In genomic region chr12:56157201-56158028, GRCh38 we compare ENCODE assay signal across 8 cellular contexts. TPM values are rescaled to one million over a fixed set of nuclear protein-coding genes. Genes with fewer than 3 reads are reported as not detected.
DNase-seq lines count a peak whose midpoint lies in the region; ATAC-seq, FAIRE-seq and TF ChIP-seq lines count a peak whose summit lies in the region.

No MANE protein-coding gene starts in this region.

- H3K4me1 Mint-ChIP-seq in immature natural killer cell = peaks cover 51 to 61% of the 10 kb centered on the region in 2 donors

- dilution Hi-C loops in mammary epithelial cell (cut with HindIII; ENCODE audit: low sequenced_read_pairs) = no loop called here

- H3K36me3 ChIP-seq in A673 (ENCODE audit: insufficient read depth, low read length, poor library complexity, severe bottlenecking) (peaks cover 32% of the 10 kb centered on the region), mammary epithelial cell (ENCODE audit: insufficient read depth, low read length) (peaks cover 14% of the 10 kb centered on the region), small intestine (ENCODE audit: control insufficient read depth in 2 of 2, insufficient read depth in 2 of 2, low read length in 2 of 2) (peaks cover 13 to 18% of the 10 kb centered on the region in 2 donors)

- 5% methylated on average over 29 of the region's 45 CpGs for WGBS in mammary epithelial cell (ENCODE audit: low coverage, missing lambda C conversion rate)
- 4 to 9% (median 4%) methylated on average over 39 to 45 of the region's 45 CpGs for WGBS in small intestine, 3 donors

- POLR2A ChIA-PET in A673 (lab: Charles Lee; ENCODE audit: low non-redundant PET) = interaction anchor here (0.7 kb wide), 1 partner anchor 28 kb away, joined by 5 read pairs; no protein-coding TSS in a partner anchor

- H3K27me3 Mint-ChIP-seq in immature natural killer cell (ENCODE audit: low read depth in 3 of 3) = peaks cover 5 to 25% (median 12%) of the 10 kb centered on the region in 3 donors

- intact Hi-C loops in A673 (cut with micrococcal nuclease; ENCODE audit: unreplicated experiment) (loop anchor here (1.0 to 2.0 kb wide), 2 partner anchors 29 to 114 kb away; partner anchors contain the start of gene ESYT1), mammary epithelial cell (cut with micrococcal nuclease) (loop anchor here (1.0 to 2.0 kb wide), 2 partner anchors 31 to 39 kb away; partner anchors contain the start of gene ZC3H10)

- BruUV-seq in A673 (replicated peaks; lab: Mats Ljungman, UMichigan) = TSS peak; percentile 51
- no TSS peak for BruUV-seq in mammary epithelial cell (replicated peaks; lab: Mats Ljungman, UMichigan)

- DNase-seq in A673 (ENCODE audit: low spot score) = peak; percentile 87
- peak; percentile 90 for DNase-seq in NCI-H2171 (lab: John Stamatoyannopoulos, UW)
- peak; percentile 77 for DNase-seq in mammary epithelial cell
- DNase-seq in immature natural killer cell = peak; percentile 54 to 57 (median 55)
- peak; percentile 77 for DNase-seq in small intestine

- peak overlapping the region; percentile 90 to 99 (median 98) for H3K4me3 Mint-ChIP-seq in immature natural killer cell

- peaks cover 10 to 22% (median 16%) of the 10 kb centered on the region in 3 donors for H3K36me3 Mint-ChIP-seq in immature natural killer cell

- H2AFZ ChIP-seq in mammary epithelial cell (ENCODE audit: low read depth, low read length) = peak overlapping the region; percentile 65

- CTCF ChIA-PET in A673 (lab: Charles Lee) = interaction anchor here (0.7 kb wide), 1 partner anchor 116 kb away, joined by 5 read pairs; no protein-coding TSS in a partner anchor
- CTCF ChIA-PET in mammary epithelial cell (lab: Charles Lee; ENCODE audit: low non-redundant PET) = interaction anchor here (0.7 kb wide), 1 partner anchor 74 kb away, joined by 3 read pairs; no protein-coding TSS in a partner anchor

- TF ChIP-seq CTCF in A673 (conservative IDR thresholded peaks at IDR 0.05; ENCODE audit: low read depth, low read length) = peak; percentile 45
- TF ChIP-seq CTCF in VCaP (conservative IDR thresholded peaks at IDR 0.05) = peak; percentile 62
- TF ChIP-seq CTCF in mammary epithelial cell (conservative IDR thresholded peaks at IDR 0.05 in 1 of 2, IDR thresholded peaks at IDR 0.05 in 1 of 2; ENCODE audit: extremely low read depth in 1 of 2, insufficient read depth in 1 of 2, low read depth in 1 of 2, low read length in 2 of 2) = peak; percentile 32 to 57

- H3K27ac ChIP-seq in A673 (ENCODE audit: low read depth, low read length, poor library complexity, severe bottlenecking) (peak overlapping the region; percentile 95), VCaP (peak overlapping the region; percentile 94), mammary epithelial cell (ENCODE audit: insufficient read depth, low read depth, low read length) (peak overlapping the region; percentile 56), small intestine (ENCODE audit: low read depth in 1 of 2, low read length in 1 of 2) (peak overlapping the region; percentile 82 to 93)

- H4K20me1 ChIP-seq in mammary epithelial cell (ENCODE audit: insufficient read depth, low read length) = peaks cover 3% of the 10 kb centered on the region

- peaks cover 38% of the 10 kb centered on the region for H3K79me2 ChIP-seq in mammary epithelial cell (ENCODE audit: insufficient read depth, low read length)

- H3K27me3 ChIP-seq in A673 (replicated peaks; ENCODE audit: insufficient read depth, low read depth, low read length, poor library complexity) (no peaks in the 10 kb centered on the region), mammary epithelial cell (ENCODE audit: insufficient read depth, low read length) (no peaks in the 10 kb centered on the region), small intestine (ENCODE audit: control insufficient read depth in 2 of 2, insufficient read depth in 2 of 2, low read length in 2 of 2) (no peaks in the 10 kb centered on the region)

- H3K9ac ChIP-seq in mammary epithelial cell (ENCODE audit: insufficient read depth, low read length) = peak overlapping the region; percentile 57

- H3K4me3 ChIP-seq in A673 (ENCODE audit: low read depth, low read length, poor library complexity, severe bottlenecking) = peak overlapping the region; percentile 78
- peak overlapping the region; percentile 44 to 48 (median 48) for H3K4me3 ChIP-seq in mammary epithelial cell (replicated peaks in 1 of 3; ENCODE audit: insufficient read depth in 1 of 3, low read depth in 2 of 3, low read length in 3 of 3)
- peak overlapping the region; percentile 43 to 64 for H3K4me3 ChIP-seq in small intestine (ENCODE audit: low read depth in 1 of 2, low read length in 2 of 2)

- H3K4me1 ChIP-seq in A673 (ENCODE audit: insufficient read depth, low read length, poor library complexity, severe bottlenecking) (peaks cover 30% of the 10 kb centered on the region), mammary epithelial cell (ENCODE audit: insufficient read depth, low read length) (peaks cover 32% of the 10 kb centered on the region), small intestine (ENCODE audit: control insufficient read depth in 2 of 2, insufficient read depth in 1 of 2, low read depth in 1 of 2, low read length in 1 of 2) (peaks cover 4 to 11% of the 10 kb centered on the region in 2 donors)

- no peak for FAIRE-seq in small intestine (lab: Jason Lieb, UNC)

- no peaks in the 10 kb centered on the region for H3K9me3 Mint-ChIP-seq in immature natural killer cell

- in situ Hi-C loops in mammary epithelial cell (cut with MboI; ENCODE audit: low sequenced_read_pairs in 2 of 2) = no loop called here

- peak overlapping the region; percentile 75 for H3K4me2 ChIP-seq in mammary epithelial cell (ENCODE audit: insufficient read depth, low read depth, low read length)

- H3K9me3 ChIP-seq in A673 (ENCODE audit: low read depth, low read length, poor library complexity, severe bottlenecking) (no peaks in the 10 kb centered on the region), mammary epithelial cell (replicated peaks; ENCODE audit: insufficient read depth, low read length) (no peaks in the 10 kb centered on the region), small intestine (ENCODE audit: control insufficient read depth, low read depth) (no peaks in the 10 kb centered on the region)

- peak; percentile 18 for ATAC-seq in GM18519 (IDR thresholded peaks at IDR 0.05; ENCODE audit: low FRiP score, unreplicated experiment)
- ATAC-seq in HG03097 (IDR thresholded peaks at IDR 0.05; ENCODE audit: low FRiP score, unreplicated experiment) = peak; percentile 17

- peak overlapping the region; percentile 92 to 100 (median 98) for H3K27ac Mint-ChIP-seq in immature natural killer cell

RNA-seq across cellular contexts. Expression of gene MYL6, which starts 0.7 kb away (rescaled TPM):
- total RNA-seq in A673 (2021) = 690 and 789 TPM in 2 replicates
- total RNA-seq in mammary epithelial cell = 1,000 to 10,000 TPM in 1 of 2 donors, 100 to 1,000 TPM in 1; 732 to 1,042 TPM
- polyA plus RNA-seq in mammary epithelial cell = 3,180 TPM
- polyA minus RNA-seq in mammary epithelial cell = 913 TPM
- polyA plus RNA-seq in immature natural killer cell = 1,000 to 10,000 TPM; 2,998 to 5,712 (median 4,230) TPM
- 1,000 to 10,000 TPM; 2,556 to 4,316 (median 3,376) TPM for polyA plus RNA-seq in small intestine

RNA-seq across cellular contexts. Expression of gene MYL6B, which starts 5.0 kb away (rescaled TPM):
- total RNA-seq in A673 (2021) = 180 and 181 TPM in 2 replicates
- 10 to 100 TPM; 24.7 to 57.1 TPM for total RNA-seq in mammary epithelial cell
- polyA plus RNA-seq in mammary epithelial cell = 50.1 TPM
- polyA minus RNA-seq in mammary epithelial cell = 32.8 TPM
- 10 to 100 TPM in 1 of 3 donors, 1 to 10 TPM in 2; 1.5 to 12.9 (median 9.3) TPM for polyA plus RNA-seq in immature natural killer cell
- polyA plus RNA-seq in small intestine = 10 to 100 TPM; 24.8 to 31.2 (median 28.6) TPM

RNA-seq across cellular contexts. Expression of gene ESYT1, which starts 29.3 kb away (rescaled TPM):
- total RNA-seq in A673 (2021) (90.0 and 107 TPM in 2 replicates), mammary epithelial cell (100 to 1,000 TPM; 166 to 366 TPM)
- polyA plus RNA-seq in mammary epithelial cell (236 TPM), immature natural killer cell (100 to 1,000 TPM; 217 to 502 (median 273) TPM), small intestine (10 to 100 TPM in 1 of 3 donors, 1 to 10 TPM in 2; 2.7 to 51.8 (median 7.8) TPM)
- polyA minus RNA-seq in mammary epithelial cell = 447 TPM

RNA-seq across cellular contexts. Expression of gene SMARCC2, which starts 31.9 kb away (rescaled TPM):
- total RNA-seq in A673 (2021) (133 and 140 TPM in 2 replicates), mammary epithelial cell (10 to 100 TPM; 28.7 to 61.6 TPM)
- polyA plus RNA-seq in mammary epithelial cell (31.7 TPM), immature natural killer cell (100 to 1,000 TPM in 1 of 3 donors, 10 to 100 TPM in 2; 25.7 to 118 (median 43.7) TPM), small intestine (10 to 100 TPM; 18.6 to 31.1 (median 20.4) TPM)
- polyA minus RNA-seq in mammary epithelial cell = 88.2 TPM

RNA-seq across cellular contexts. Expression of gene ZC3H10, which starts 39.3 kb away (rescaled TPM):
- total RNA-seq in A673 (2021) (11.8 and 14.4 TPM in 2 replicates), mammary epithelial cell (1 to 10 TPM; 2.7 TPM)
- polyA plus RNA-seq in mammary epithelial cell (0.87 TPM), immature natural killer cell (1 to 10 TPM in 2 of 3 donors, under 1 TPM in 1; 0.86 to 4.2 (median 1.3) TPM), small intestine (1 to 10 TPM; 1.1 to 2.8 (median 1.3) TPM)
- polyA minus RNA-seq in mammary epithelial cell = 2.1 TPM

Comparison
In these comparisons a context has a peak if more than half of its experiments do, and no peak if none do; other contexts are left out.
1. Peak in every context shown above with its lines: DNase-seq, ATAC-seq, H3K4me3 ChIP-seq and H3K27ac ChIP-seq.